In the genomic region with DNA sequence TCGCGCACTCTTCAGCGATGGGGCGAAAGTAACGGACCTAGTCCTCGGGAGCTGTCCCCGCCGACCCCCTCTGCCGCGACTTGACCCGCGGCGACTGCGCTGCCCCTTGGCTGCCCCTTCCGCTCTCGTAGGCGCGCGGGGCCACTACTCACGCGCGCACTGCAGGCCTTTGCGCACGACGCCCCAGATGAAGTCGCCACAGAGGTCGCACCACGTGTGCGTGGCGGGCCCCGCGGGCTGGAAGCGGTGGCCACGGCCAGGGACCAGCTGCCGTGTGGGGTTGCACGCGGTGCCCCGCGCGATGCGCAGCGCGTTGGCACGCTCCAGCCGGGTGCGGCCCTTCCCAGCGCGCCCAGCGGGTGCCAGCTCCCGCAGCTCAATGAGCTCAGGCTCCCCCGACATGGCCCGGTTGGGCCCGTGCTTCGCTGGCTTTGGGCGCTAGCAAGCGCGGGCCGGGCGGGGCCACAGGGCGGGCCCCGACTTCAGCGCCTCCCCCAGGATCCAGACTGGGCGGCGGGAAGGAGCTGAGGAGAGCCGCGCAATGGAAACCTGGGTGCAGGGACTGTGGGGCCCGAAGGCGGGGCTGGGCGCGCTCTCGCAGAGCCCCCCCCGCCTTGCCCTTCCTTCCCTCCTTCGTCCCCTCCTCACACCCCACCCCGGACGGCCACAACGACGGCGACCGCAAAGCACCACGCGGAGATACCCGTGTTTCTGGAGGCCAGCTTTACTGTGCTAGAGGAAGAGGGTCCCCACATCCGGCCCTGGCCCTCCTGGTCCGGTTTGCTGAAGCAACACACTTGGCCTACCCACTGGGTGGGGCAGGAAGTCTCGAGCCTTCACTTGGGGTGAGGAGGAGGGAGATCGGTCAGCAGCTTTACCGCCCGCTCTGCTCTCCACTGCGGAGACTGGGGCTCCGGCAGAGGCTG, we compare ENCODE assay signal across 9 cellular contexts. TPM values are rescaled to one million over a fixed set of nuclear protein-coding genes. Genes with fewer than 3 reads are reported as not detected.
DNase-seq lines count a peak whose midpoint lies in the region; ATAC-seq and TF ChIP-seq lines count a peak whose summit lies in the region.
"Had no signal": no experiment of that assay in that cellular context is flagged by ENCODE, and none has a peak within 500 bp of the region (broad histone marks: within the 10 kb centered on the region; RNA-seq: fewer than 3 reads in every experiment).

A gene with protein sequence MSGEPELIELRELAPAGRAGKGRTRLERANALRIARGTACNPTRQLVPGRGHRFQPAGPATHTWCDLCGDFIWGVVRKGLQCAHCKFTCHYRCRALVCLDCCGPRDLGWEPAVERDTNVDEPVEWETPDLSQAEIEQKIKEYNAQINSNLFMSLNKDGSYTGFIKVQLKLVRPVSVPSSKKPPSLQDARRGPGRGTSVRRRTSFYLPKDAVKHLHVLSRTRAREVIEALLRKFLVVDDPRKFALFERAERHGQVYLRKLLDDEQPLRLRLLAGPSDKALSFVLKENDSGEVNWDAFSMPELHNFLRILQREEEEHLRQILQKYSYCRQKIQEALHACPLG (minus strand): TSS at position 433 of the 926 bp plus-strand sequence. CDS start 31 bp downstream, at position 402.

- H3K27ac ChIP-seq in SJCRH30 (no peak within 1 kb of the TSS), adipose tissue (ENCODE audit: low read depth, low read length) (peak within 1 kb of the TSS; percentile 47), hepatocyte (no peak within 1 kb of the TSS)
- H3K27ac ChIP-seq: epithelial cell of prostate had no signal

- H4K20me1 ChIP-seq in hepatocyte (ENCODE audit: insufficient read depth, poor library complexity, severe bottlenecking): no peaks in the 10 kb centered on the region

- H3K4me1 ChIP-seq in SJCRH30 (peaks cover 3% of the 10 kb centered on the region; the same call in 1 of the 2 replicates), hepatocyte (ENCODE audit: insufficient read depth) (peaks cover 30% of the 10 kb centered on the region), skeletal muscle satellite cell (ENCODE audit: control insufficient read depth, insufficient read depth, low read length) (peaks cover 49% of the 10 kb centered on the region)

- WGBS in adipose tissue, 3 donors: 1 to 17% (median 3%) methylated on average over 71 to 90 of the region's 90 CpGs
- WGBS in hepatocyte (ENCODE audit: low lambda C conversion rate, missing lambda C conversion rate): 16% methylated on average over 70 of the region's 90 CpGs

- H3K9me3 ChIP-seq in SJCRH30 (replicated peaks): no peaks in the 10 kb centered on the region
- no peaks in the 10 kb centered on the region for H3K9me3 ChIP-seq in hepatocyte (ENCODE audit: low read depth)
- no peaks in the 10 kb centered on the region for H3K9me3 ChIP-seq in skeletal muscle satellite cell (replicated peaks; ENCODE audit: low read length)

- H3K27me3 ChIP-seq in SJCRH30 (no peaks in the 10 kb centered on the region), hepatocyte (peaks cover 25% of the 10 kb centered on the region), skeletal muscle satellite cell (ENCODE audit: control insufficient read depth, insufficient read depth, low read length) (no peaks in the 10 kb centered on the region)

- ATAC-seq in GM19438 (IDR thresholded peaks at IDR 0.05; ENCODE audit: low read depth, unreplicated experiment): peak; percentile 25

- peaks cover 10% of the 10 kb centered on the region for H3K79me2 ChIP-seq in hepatocyte

- H3K9ac ChIP-seq in skeletal muscle satellite cell (ENCODE audit: low read depth, low read length): peak within 1 kb of the TSS; percentile 82

- H3K9me2 ChIP-seq in hepatocyte (replicated peaks; ENCODE audit: insufficient read depth): no peaks in the 10 kb centered on the region

- H3K4me3 ChIP-seq in SJCRH30 (no peak within 1 kb of the TSS), hepatocyte (no peak within 1 kb of the TSS), skeletal muscle satellite cell (ENCODE audit: low read length) (peak within 1 kb of the TSS; percentile 79)

- no peak for DNase-seq in SJCRH30
- DNase-seq in hepatocyte (ENCODE audit: low spot score): peak; percentile 41
- DNase-seq in NCI-H524 (lab: John Stamatoyannopoulos, UW): no peak
- no peak for DNase-seq in NCI-H345 treated with DMSO at 0.1 percent for 48 hours (lab: John Stamatoyannopoulos, UW; ENCODE audit: unreplicated experiment)
- DNase-seq in kidney glomerular epithelial cell (lab: John Stamatoyannopoulos, UW): no peak

- peak within 1 kb of the TSS; percentile 40 for H2AFZ ChIP-seq in hepatocyte

- H3K36me3 ChIP-seq in SJCRH30 (no peaks in the 10 kb centered on the region), hepatocyte (replicated peaks; ENCODE audit: insufficient read depth, low read depth) (no peaks in the 10 kb centered on the region), skeletal muscle satellite cell (ENCODE audit: insufficient read depth, low read length) (no peaks in the 10 kb centered on the region)

- TF ChIP-seq CTCF in hepatocyte (IDR thresholded peaks at IDR 0.05; ENCODE audit: poor library complexity): no peak

- H3K4me2 ChIP-seq in hepatocyte (peak within 1 kb of the TSS; percentile 77), skeletal muscle satellite cell (ENCODE audit: low read length) (peak within 1 kb of the TSS; percentile 81)

RNA-seq across cellular contexts. Expression of the gene that starts here (rescaled TPM):
- total RNA-seq in SJCRH30 (2014; rRNA removed; shearing (Covaris generic)): 11.7 and 12.7 TPM in 2 replicates
- polyA plus RNA-seq in adipose tissue: 10 to 100 TPM; 39.4 to 44.6 (median 43.7) TPM
- 11.3 and 13.4 TPM in 2 replicates for total RNA-seq in hepatocyte
- polyA plus RNA-seq in hepatocyte: 22.9 and 30.1 TPM in 2 replicates
- 24.8 and 28.4 TPM in 2 replicates for total RNA-seq in skeletal muscle satellite cell (2012; rRNA removed)
